Comparison of ENCODE assay signal across 8 cellular contexts in the genomic region with DNA sequence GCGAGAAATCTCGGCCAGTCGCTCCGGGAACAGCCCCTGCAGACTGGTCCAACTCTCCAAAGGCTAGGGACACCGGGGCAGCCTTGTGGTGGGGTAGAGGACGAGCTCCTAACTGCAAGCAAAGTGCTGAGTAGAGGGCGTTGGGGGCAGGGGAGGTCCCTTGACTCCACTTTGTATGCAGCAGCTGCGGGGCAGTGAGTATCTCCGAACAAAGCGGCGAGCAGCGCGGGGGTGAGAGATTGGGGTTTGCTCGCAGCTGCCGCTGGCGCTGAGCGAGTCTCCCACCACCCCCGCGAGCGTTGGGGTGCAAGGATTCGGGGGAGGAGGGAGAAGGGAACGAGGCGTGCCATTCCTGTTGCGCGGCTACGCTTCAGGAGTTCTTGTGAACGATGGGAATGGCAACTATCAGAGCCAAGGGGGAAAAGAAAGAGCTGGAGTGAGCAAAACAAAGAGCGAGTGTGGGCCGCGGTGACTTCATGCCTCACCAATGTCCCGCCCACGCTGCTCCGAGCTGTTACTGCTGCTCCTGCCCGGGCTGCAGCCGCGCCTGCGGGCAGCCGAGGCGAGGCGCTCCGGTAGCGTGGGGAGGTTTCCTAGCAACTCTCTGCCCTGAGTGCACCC. TPM values are rescaled to one million over a fixed set of nuclear protein-coding genes. Genes with fewer than 3 reads are reported as not detected.
DNase-seq lines count a peak whose midpoint lies in the region; ATAC-seq and TF ChIP-seq lines count a peak whose summit lies in the region.

No MANE protein-coding gene starts in this region.

- H3K9ac ChIP-seq in rectal smooth muscle tissue (ENCODE audit: low read length), result peak overlapping the region; percentile 85

- in situ Hi-C loops in astrocyte of the cerebellum (cut with HindIII; ENCODE audit: low sequenced_read_pairs), result no loop called here

- no peaks in the 10 kb centered on the region for H3K27me3 ChIP-seq in rectal smooth muscle tissue (ENCODE audit: control insufficient read depth, insufficient read depth, low read length)

- H3K4me1 ChIP-seq in rectal smooth muscle tissue (ENCODE audit: control insufficient read depth, insufficient read depth, low read length), result peaks cover 6% of the 10 kb centered on the region

- H3K4me3 ChIP-seq in astrocyte of the cerebellum (ENCODE audit: low read depth, low read length) (peak overlapping the region; percentile 83), rectal smooth muscle tissue (ENCODE audit: low read length) (peak overlapping the region; percentile 95)

- ATAC-seq in GM21423 (IDR thresholded peaks at IDR 0.05; ENCODE audit: unreplicated experiment), result peak; percentile 44

- TF ChIP-seq CTCF in astrocyte of the cerebellum (IDR thresholded peaks at IDR 0.05; ENCODE audit: low read depth, low read length, missing control alignments), result no peak

- DNase-seq in Daoy (ENCODE audit: low read depth) (peak; percentile 99), HS-5 (ENCODE audit: low read depth) (peak; percentile 93), RPMI7951 (ENCODE audit: low read depth) (peak; percentile 95), astrocyte of the cerebellum (ENCODE audit: low read depth) (peak; percentile 82), hypothalamus (lab: John Stamatoyannopoulos, UW) (peak; percentile 36 to 97 (median 85)), cortex of kidney (lab: John Stamatoyannopoulos, UW) (no peak)

- no peaks in the 10 kb centered on the region for H3K36me3 ChIP-seq in rectal smooth muscle tissue (ENCODE audit: control insufficient read depth, insufficient read depth, low read length)

- H3K27ac ChIP-seq in rectal smooth muscle tissue (ENCODE audit: low read depth, low read length), result peak overlapping the region; percentile 90

RNA-seq across cellular contexts. Expression of gene ITGB8, which starts 0.4 kb away (rescaled TPM):
- total RNA-seq in Daoy (2014; rRNA removed; shearing (Covaris generic)), result 32.0 and 32.9 TPM in 2 replicates
- total RNA-seq in RPMI7951 (2014; rRNA removed; shearing (Covaris generic)), result 18.9 and 19.7 TPM in 2 replicates
